10 cellular contexts compared by ENCODE assay signal in genomic region chr15:33311312-33311971, GRCh38. TPM values are rescaled to one million over a fixed set of nuclear protein-coding genes. Genes with fewer than 3 reads are reported as not detected.
DNase-seq lines count a peak whose midpoint lies in the region; TF ChIP-seq lines count a peak whose summit lies in the region.
"Had no signal": no experiment of that assay in that cellular context is flagged by ENCODE, and none has a peak within 500 bp of the region (broad histone marks: within the 10 kb centered on the region; RNA-seq: fewer than 3 reads in every experiment).

No MANE protein-coding gene starts in this region.

- H3K4me1 ChIP-seq in colonic mucosa: no peaks in the 10 kb centered on the region
- H3K4me1 ChIP-seq in spleen: peaks cover 0 to 15% (median 10%) of the 10 kb centered on the region in 6 donors

- TF ChIP-seq CTCF in colonic mucosa (IDR thresholded peaks at IDR 0.05): no peak
- TF ChIP-seq CTCF in kidney epithelial cell (IDR thresholded peaks at IDR 0.05; ENCODE audit: insufficient read depth, low read length, poor library complexity, severe bottlenecking): peak; percentile 38
- TF ChIP-seq CTCF in spleen (IDR thresholded peaks at IDR 0.05 in 8 of 11, conservative IDR thresholded peaks at IDR 0.05 in 3 of 11): no peak

- no peak overlapping the region for H3K27ac ChIP-seq in colonic mucosa
- H3K27ac ChIP-seq in spleen: no peak overlapping the region

- whole genome bisulfite sequencing in spleen, 5 donors: 2 to 7% (median 4%) methylated on average over 14 to 38 of the region's 38 CpGs

- H3K9me3 ChIP-seq in colonic mucosa (no peaks in the 10 kb centered on the region), spleen (no peaks in the 10 kb centered on the region)

- H3K27me3 ChIP-seq in colonic mucosa (peaks cover 11% of the 10 kb centered on the region), kidney epithelial cell (ENCODE audit: control insufficient read depth, insufficient read depth, low read length) (peaks cover 24% of the 10 kb centered on the region), spleen (replicated peaks in 1 of 7) (peaks cover 0 to 69% (median 23%) of the 10 kb centered on the region in 7 donors)

- H3K4me3 ChIP-seq in colonic mucosa: peak overlapping the region; percentile 9
- peak overlapping the region; percentile 53 for H3K4me3 ChIP-seq in kidney epithelial cell (ENCODE audit: low read depth, low read length)
- peak overlapping the region in 7 of 8 donors; percentile 13 to 57 (median 34) for H3K4me3 ChIP-seq in spleen

- intact Hi-C loops in colonic mucosa (cut with DNase I): no loop called here
- intact Hi-C loops in spleen (cut with DNase I; ENCODE audit: low total_unique reads): no loop called here

- peak; percentile 16 for DNase-seq in NCI-H774 (lab: John Stamatoyannopoulos, UW)
- no peak for DNase-seq in colonic mucosa
- DNase-seq in kidney epithelial cell (ENCODE audit: low read depth): no peak
- no peak for DNase-seq in spleen
- no peak for DNase-seq in LoVo (ENCODE audit: low spot score)
- no peak for DNase-seq in HPDE6-E6E7 (ENCODE audit: extremely low spot score)
- no peak for DNase-seq in NK-92 treated with Interleukin-12 subunit alpha and Interleukin-12 subunit beta, amount 100 ng/mL, for 24 hours (lab: John Stamatoyannopoulos, UW)
- DNase-seq: cerebellar nuclear complex, NCI-H2107, T-cell had no signal

- no peak overlapping the region for H3K9ac ChIP-seq in colonic mucosa (ENCODE audit: low read depth in 2 of 2, low read length in 2 of 2)

- H3K36me3 ChIP-seq in colonic mucosa (no peaks in the 10 kb centered on the region), kidney epithelial cell (ENCODE audit: control insufficient read depth, insufficient read depth, low read length) (no peaks in the 10 kb centered on the region), spleen (no peaks in the 10 kb centered on the region)

- no peak for TF ChIP-seq POLR2A in spleen (IDR thresholded peaks at IDR 0.05)

RNA-seq across cellular contexts. Expression of gene RYR3, which starts 0.7 kb away (rescaled TPM):
- total RNA-seq in colonic mucosa (1 to 10 TPM in 1 of 2 donors, under 1 TPM in 1; 0.17 to 1.1 TPM), kidney epithelial cell (0.27 and 0.50 TPM in 2 replicates), spleen (1 to 10 TPM in 5 of 7 donors, under 1 TPM in 2; 0.44 to 5.9 (median 1.8) TPM)
- under 1 TPM; 0.11 to 0.99 (median 0.70) TPM for polyA plus RNA-seq in spleen
